Comparison of ENCODE assay signal across 27 cellular contexts in genomic region chr1:30588311-30589073, GRCh38.
"Had no signal": no experiment of that assay in that cellular context is flagged by ENCODE, and none has a peak within 500 bp of the region (broad histone marks: within the 10 kb centered on the region; RNA-seq: fewer than 3 reads in every experiment).

No MANE protein-coding gene starts in this region.

- H3K4me3 ChIP-seq: breast epithelium, SK-N-MC had no signal

- ATAC-seq: activated CD8-positive, alpha-beta T cell treated with anti-CD3 and anti-CD28 coated beads for 36 hours; Panc1; Right ventricle myocardium inferior; T-cell had no signal

- H3K4me1 ChIP-seq: breast epithelium had no signal

- H3K4me3 Mint-ChIP-seq: activated B cell treated with CpG ODN at 0.5 μM for 24 hours; activated CD8-positive, alpha-beta T cell treated with anti-CD3 and anti-CD28 coated beads for 36 hours; activated naive CD4-positive, alpha-beta T cell treated with anti-CD3 and anti-CD28 coated beads, Interleukin-2, amount 50 U/mL, for 24 hours; activated T-cell treated with anti-CD3 and anti-CD28 coated beads, Interleukin-2, amount 50 U/mL, for 24 hours; activated T-helper 1 cell treated with anti-CD3 and anti-CD28 coated beads, Interleukin-12 subunit alpha, Interleukin-12 subunit beta, Interleukin-2, Interleukin-4 antibody, amounts not matched to agents 30 ng/mL and 10 ng/mL and 1 ng/mL, durations not matched to agents 14 hours and 24 hours and 36 hours; T-cell had no signal

- DNase-seq: activated B cell treated with CpG ODN at 0.5 μM for 24 hours; activated CD8-positive, alpha-beta T cell treated with anti-CD3 and anti-CD28 coated beads for 36 hours; activated effector memory CD4-positive, alpha-beta T cell treated with Interleukin-2 at 50 U/mL for 16 hours; activated naive CD4-positive, alpha-beta T cell; activated T-cell treated with anti-CD3 and anti-CD28 coated beads, Interleukin-2, amount 50 U/mL, for 24 hours; caudate nucleus; Kasumi-1; NCI-H1105 treated with DMSO at 0.1 percent for 48 hours; NCI-H146; NCI-H187 treated with DMSO at 0.1 percent for 48 hours; NCI-H2081 treated with DMSO at 0.1 percent for 48 hours; NCI-H2227 treated with DMSO at 0.1 percent for 48 hours; NCI-H446 treated with DMSO at 0.1 percent for 48 hours; NCI-H524 treated with DMSO at 0.1 percent for 48 hours; NCI-H774; NK-92 treated with Interleukin-12 subunit alpha and Interleukin-12 subunit beta, amount 100 ng/mL, for 24 hours; OCI-M1; RPMI8226; T-cell; T-helper 2 cell; T1000 had no signal

- H3K4me1 Mint-ChIP-seq: activated B cell treated with CpG ODN at 0.5 μM for 24 hours; activated naive CD4-positive, alpha-beta T cell treated with anti-CD3 and anti-CD28 coated beads, Interleukin-2, amount 50 U/mL, for 24 hours; T-cell had no signal

- H3K27ac ChIP-seq: breast epithelium, SK-N-MC had no signal

- H3K36me3 ChIP-seq: breast epithelium had no signal

- H3K36me3 Mint-ChIP-seq: T-cell had no signal

- H3K27ac Mint-ChIP-seq: activated B cell treated with CpG ODN at 0.5 μM for 24 hours; activated CD8-positive, alpha-beta T cell treated with anti-CD3 and anti-CD28 coated beads for 36 hours; activated naive CD4-positive, alpha-beta T cell treated with anti-CD3 and anti-CD28 coated beads, Interleukin-2, amount 50 U/mL, for 24 hours; activated T-cell treated with anti-CD3 and anti-CD28 coated beads, Interleukin-2, amount 50 U/mL, for 24 hours; activated T-helper 1 cell treated with anti-CD3 and anti-CD28 coated beads, Interleukin-12 subunit alpha, Interleukin-12 subunit beta, Interleukin-2, Interleukin-4 antibody, amounts not matched to agents 30 ng/mL and 10 ng/mL and 1 ng/mL, durations not matched to agents 14 hours and 24 hours and 36 hours; T-cell had no signal
